8 cellular contexts compared by ENCODE assay signal in genomic region chr7:128940494-128941322, GRCh38. TPM values are rescaled to one million over a fixed set of nuclear protein-coding genes. Genes with fewer than 3 reads are reported as not detected.
A peak's percentile ranks its signal among the peaks of the same experiment; 100 is the strongest.
DNase-seq lines count a peak whose midpoint lies in the region; ATAC-seq and TF ChIP-seq lines count a peak whose summit lies in the region.

No MANE protein-coding gene starts in this region.

- H3K9me3 ChIP-seq in ascending aorta: no peaks in the 10 kb centered on the region

- peaks cover 4 to 8% of the 10 kb centered on the region in 2 donors for H3K4me1 ChIP-seq in ascending aorta

- TF ChIP-seq POLR2A in GM18505 (IDR thresholded peaks at IDR 0.05; ENCODE audit: borderline replicate concordance, extremely low read depth, insufficient read depth, insufficient read length) (no peak), erythroblast (IDR thresholded peaks at IDR 0.05; ENCODE audit: low read length) (no peak)

- peaks cover 2% of the 10 kb centered on the region for H3K36me3 Mint-ChIP-seq in IgD-negative memory B cell

- H3K4me1 Mint-ChIP-seq in IgD-negative memory B cell: peaks cover 27 to 34% (median 31%) of the 10 kb centered on the region in 3 donors

- peak overlapping the region in 1 of 2 donors; percentile 9 for H3K4me3 ChIP-seq in ascending aorta

- no peak overlapping the region for H3K27ac ChIP-seq in ascending aorta

- DNase-seq in ascending aorta (ENCODE audit: low spot score in 2 of 2): peak; percentile 30 to 78
- DNase-seq in posterior vena cava (ENCODE audit: low spot score): peak; percentile 93
- DNase-seq in erythroblast (lab: John Stamatoyannopoulos, UW): no peak
- no peak for DNase-seq in DMS 273 (lab: John Stamatoyannopoulos, UW; ENCODE audit: unreplicated experiment)
- DNase-seq in stimulated activated CD4-positive, alpha-beta T cell treated with anti-CD3 and anti-CD28 coated beads, Interleukin-4, amount 100 ng/mL, for 24 hours: no peak

- H3K27ac Mint-ChIP-seq in IgD-negative memory B cell: peak overlapping the region; percentile 97 to 98 (median 97)

- peak; percentile 54 for ATAC-seq in GM18505 (IDR thresholded peaks at IDR 0.05; ENCODE audit: unreplicated experiment)
- ATAC-seq in GM21515 (IDR thresholded peaks at IDR 0.05; ENCODE audit: unreplicated experiment): peak; percentile 55

- H3K36me3 ChIP-seq in ascending aorta: no peaks in the 10 kb centered on the region

- no peaks in the 10 kb centered on the region for H3K9me3 Mint-ChIP-seq in IgD-negative memory B cell

- H3K27me3 ChIP-seq in ascending aorta: no peaks in the 10 kb centered on the region

- no peak for TF ChIP-seq CTCF in ascending aorta (IDR thresholded peaks at IDR 0.05)

- no peaks in the 10 kb centered on the region for H3K27me3 Mint-ChIP-seq in IgD-negative memory B cell

- H3K4me3 Mint-ChIP-seq in IgD-negative memory B cell: peak overlapping the region; percentile 96 to 100 (median 97)

- intact Hi-C loops in ascending aorta (cut with DNase I) (no loop called here), posterior vena cava (cut with DNase I) (no loop called here)

RNA-seq across cellular contexts. Expression of gene IRF5, which starts 3.0 kb away (rescaled TPM):
- polyA plus RNA-seq in IgD-negative memory B cell: 132 TPM
- total RNA-seq in ascending aorta (not detected), posterior vena cava (10 to 100 TPM in 1 of 2 donors, 1 to 10 TPM in 1; 5.8 to 10.3 TPM)

RNA-seq across cellular contexts. Expression of gene KCP, which starts 30.2 kb away (rescaled TPM):
- 0.26 TPM for polyA plus RNA-seq in IgD-negative memory B cell
- 1.2 TPM for total RNA-seq in ascending aorta
- 1 to 10 TPM in 1 of 2 donors, under 1 TPM in 1; 0.95 to 1.3 TPM for total RNA-seq in posterior vena cava

Comparison
In these comparisons a context has a peak if more than half of its experiments do, and no peak if none do; other contexts are left out.
1. DNase-seq: peak in ascending aorta (2 of 2) and posterior vena cava (single experiment); none in erythroblast (0 of 2), DMS 273 (single experiment) and stimulated activated CD4-positive, alpha-beta T cell treated with anti-CD3 and anti-CD28 coated beads, Interleukin-4, amount 100 ng/mL, for 24 hours (single experiment).